In the genomic region with DNA sequence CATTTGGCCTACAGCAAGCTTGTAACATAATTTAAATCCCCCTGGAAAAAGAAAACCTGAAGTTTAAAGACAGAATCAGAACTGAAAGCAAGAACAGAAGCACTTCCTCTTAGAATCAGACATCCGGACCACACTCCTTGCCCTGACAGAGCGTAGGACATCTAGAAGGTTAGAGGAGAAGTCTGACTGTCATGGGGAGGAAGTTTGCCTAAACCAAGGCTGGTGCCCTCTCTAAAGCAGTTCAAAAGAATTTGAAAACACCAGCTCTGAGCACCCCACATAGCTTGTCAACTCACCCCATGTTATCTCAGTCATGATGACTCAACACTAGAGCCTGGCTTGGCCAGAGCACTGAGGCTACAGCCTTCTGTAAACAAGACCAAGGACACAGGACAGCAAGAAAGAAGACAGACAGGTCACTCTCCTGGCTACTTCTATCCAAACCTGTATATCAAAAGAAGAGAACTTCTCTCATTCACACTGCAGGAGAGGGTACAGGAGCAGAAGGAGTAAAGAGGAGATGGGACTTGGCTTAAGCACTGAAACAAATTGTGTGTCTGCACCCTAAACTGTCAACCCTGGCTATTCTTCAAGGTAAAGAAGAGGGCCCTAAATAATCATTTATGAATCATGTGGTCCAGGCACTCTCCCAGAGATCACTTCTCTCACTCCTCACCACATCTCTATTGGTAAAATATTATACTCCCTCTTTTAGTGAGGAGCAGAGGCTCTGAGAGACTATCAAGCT, we compare ENCODE assay signal across 8 cellular contexts.
DNase-seq lines count a peak whose midpoint lies in the region; ATAC-seq and TF ChIP-seq lines count a peak whose summit lies in the region.

No MANE protein-coding gene starts in this region.

- H3K4me1 Mint-ChIP-seq in T-cell (peaks cover 17 to 19% (median 19%) of the 10 kb centered on the region in 3 donors), type B pancreatic cell (ENCODE audit: unreplicated experiment) (no peaks in the 10 kb centered on the region)

- peak; percentile 29 for DNase-seq in Caki2 (ENCODE audit: low read depth)
- peak in 8 of 34 experiments; percentile 2 to 20 (median 5) for DNase-seq in T-cell
- DNase-seq in islet precursor cell = peak; percentile 57
- DNase-seq in DMS 273 treated with DMSO at 0.1 percent for 48 hours (lab: John Stamatoyannopoulos, UW) = no peak
- DNase-seq in KG1 (lab: John Stamatoyannopoulos, UW) = no peak
- DNase-seq in type B pancreatic cell (ENCODE audit: extremely low spot score, unreplicated experiment) = no peak

- H3K27ac Mint-ChIP-seq in T-cell (peak overlapping the region; percentile 76 to 77), type B pancreatic cell (no peak overlapping the region)

- in situ Hi-C loops in Caki2 (cut with HindIII; ENCODE audit: low pct_unique_long_range_greater_than_20kb, low sequenced_read_pairs) = no loop called here

- peak overlapping the region; percentile 1 to 39 (median 22) for H3K4me3 Mint-ChIP-seq in T-cell
- H3K4me3 Mint-ChIP-seq in type B pancreatic cell = no peak overlapping the region

- H3K36me3 Mint-ChIP-seq in T-cell (no peaks in the 10 kb centered on the region), type B pancreatic cell (no peaks in the 10 kb centered on the region)

- POLR2A ChIA-PET in T-cell (lab: Charles Lee) = no interaction called here

- ATAC-seq in GM19351 (IDR thresholded peaks at IDR 0.05; ENCODE audit: unreplicated experiment) (peak; percentile 99), HG03196 (IDR thresholded peaks at IDR 0.05; ENCODE audit: unreplicated experiment) (peak; percentile 100), T-cell (replicated peaks in 1 of 4) (peak; percentile 73 to 97 (median 90))

- TF ChIP-seq CTCF in type B pancreatic cell (conservative IDR thresholded peaks at IDR 0.05) = no peak

- H3K9me3 Mint-ChIP-seq in T-cell = no peaks in the 10 kb centered on the region
- no peaks in the 10 kb centered on the region for H3K9me3 Mint-ChIP-seq in type B pancreatic cell

- no peaks in the 10 kb centered on the region for H3K27me3 Mint-ChIP-seq in T-cell
- peaks cover 3% of the 10 kb centered on the region for H3K27me3 Mint-ChIP-seq in type B pancreatic cell

- CTCF ChIA-PET in T-cell (lab: Charles Lee) = no interaction called here

Comparison
In these comparisons a context has a peak if more than half of its experiments do, and no peak if none do; other contexts are left out.
1. DNase-seq: peak in Caki2 (single experiment) and islet precursor cell (single experiment); none in DMS 273 treated with DMSO at 0.1 percent for 48 hours (single experiment), KG1 (single experiment) and type B pancreatic cell (single experiment).
2. Peak in every context shown above with its lines, with median percentiles within 50 percentile points of each other: ATAC-seq.